ENCODE assay signal across 9 cellular contexts in the genomic region with DNA sequence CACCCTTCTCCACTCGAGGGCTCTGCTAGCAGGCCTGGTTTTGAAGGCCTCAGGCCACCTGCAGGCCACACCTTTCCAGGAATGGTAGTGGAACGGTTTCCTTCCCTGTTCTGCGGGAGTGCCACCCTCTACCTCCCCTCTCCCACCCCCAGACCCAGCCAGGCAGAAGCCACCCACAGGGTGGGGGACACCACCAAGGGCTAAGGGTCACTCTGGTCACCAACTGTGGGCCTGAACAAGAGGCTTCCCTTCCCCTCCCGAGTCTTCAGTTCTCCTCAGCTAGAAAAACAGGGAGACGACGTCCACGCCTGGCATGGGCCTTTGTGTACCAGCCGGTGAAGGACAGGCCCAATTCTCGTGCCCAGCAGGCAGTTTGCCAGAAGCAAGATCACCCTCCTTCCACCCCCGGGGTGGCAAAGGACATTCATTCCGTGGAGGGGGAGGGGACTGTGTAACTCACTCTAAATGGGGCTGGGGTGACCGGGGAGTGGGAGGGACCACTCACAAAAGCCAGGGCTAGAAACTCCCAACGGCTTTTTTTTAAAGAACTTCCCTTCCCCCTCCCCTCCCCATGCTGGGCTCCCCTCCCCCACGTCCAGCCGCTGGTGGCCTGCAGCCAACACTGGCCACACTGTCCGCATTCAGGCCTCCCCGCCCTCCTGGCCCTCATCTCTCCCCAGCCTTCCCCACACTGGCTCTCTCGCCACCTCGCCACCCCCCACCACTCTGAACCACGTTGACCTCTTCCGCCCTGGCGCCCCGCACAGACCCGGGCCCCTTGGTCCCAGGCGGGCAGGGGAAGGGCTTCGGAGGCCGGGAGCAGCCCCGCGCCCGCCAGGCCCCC. TPM values are rescaled to one million over a fixed set of nuclear protein-coding genes. Genes with fewer than 3 reads are reported as not detected.
DNase-seq lines count a peak whose midpoint lies in the region; ATAC-seq and TF ChIP-seq lines count a peak whose summit lies in the region.
"Had no signal": no experiment of that assay in that cellular context is flagged by ENCODE, and none has a peak within 500 bp of the region (broad histone marks: within the 10 kb centered on the region; RNA-seq: fewer than 3 reads in every experiment).

No MANE protein-coding gene starts in this region.

- H3K4me1 ChIP-seq in fibroblast of lung (ENCODE audit: control insufficient read depth, extremely low read depth, insufficient read depth, low read length) (peaks cover 8% of the 10 kb centered on the region), mesodermal cell (ENCODE audit: control insufficient read depth, insufficient read depth, low read length, poor library complexity, severe bottlenecking) (peaks cover 32% of the 10 kb centered on the region), upper lobe of right lung (peaks cover 38% of the 10 kb centered on the region)

- H3K4me1 Mint-ChIP-seq in immature natural killer cell = peaks cover 20 to 27% of the 10 kb centered on the region in 2 donors

- DNase-seq in NCI-H2029 (lab: John Stamatoyannopoulos, UW) (peak; percentile 39), NCI-H2029 treated with DMSO at 0.1 percent for 48 hours (lab: John Stamatoyannopoulos, UW) (no peak), fibroblast of lung (ENCODE audit: low read depth in 2 of 2) (peak in 1 of 2 donors; percentile 60), upper lobe of right lung (peak; percentile 82), immature natural killer cell (no peak)
- no peak for DNase-seq in activated naive CD4-positive, alpha-beta T cell treated with anti-CD3 and anti-CD28 coated beads, Interleukin-2, amount 50 U/mL, for 72 hours (ENCODE audit: low spot score in 2 of 2)
- DNase-seq: NCI-H1694 had no signal

- H3K9me3 ChIP-seq in fibroblast of lung (ENCODE audit: control insufficient read depth, insufficient read depth, low read depth, low read length) (no peaks in the 10 kb centered on the region), mesodermal cell (ENCODE audit: control insufficient read depth, low read length) (no peaks in the 10 kb centered on the region), upper lobe of right lung (no peaks in the 10 kb centered on the region)

- no peak overlapping the region for H2AFZ ChIP-seq in fibroblast of lung (ENCODE audit: low read length)

- H3K36me3 Mint-ChIP-seq in activated naive CD4-positive, alpha-beta T cell treated with anti-CD3 and anti-CD28 coated beads, Interleukin-2, amount 50 U/mL, for 72 hours = peaks cover 0 to 12% of the 10 kb centered on the region in 2 donors
- H3K36me3 Mint-ChIP-seq in immature natural killer cell = peaks cover 14 to 15% (median 14%) of the 10 kb centered on the region in 3 donors

- TF ChIP-seq CTCF in fibroblast of lung (conservative IDR thresholded peaks at IDR 0.05 in 1 of 2, IDR thresholded peaks at IDR 0.05 in 1 of 2; ENCODE audit: low read depth in 1 of 2, low read length in 2 of 2) (no peak), upper lobe of right lung (IDR thresholded peaks at IDR 0.05) (no peak)

- peak overlapping the region; percentile 44 for H3K4me2 ChIP-seq in fibroblast of lung (ENCODE audit: extremely low read depth, insufficient read depth, low read length)

- H4K20me1 ChIP-seq in fibroblast of lung (ENCODE audit: control insufficient read depth, extremely low read depth, insufficient read depth, low read length) = no peaks in the 10 kb centered on the region

- no peak overlapping the region for H3K27ac ChIP-seq in fibroblast of lung (ENCODE audit: insufficient read depth, low read length)
- no peak overlapping the region for H3K27ac ChIP-seq in mesodermal cell (ENCODE audit: low read depth, low read length, severe bottlenecking)
- H3K27ac ChIP-seq in upper lobe of right lung = no peak overlapping the region

- no peaks in the 10 kb centered on the region for H3K27me3 ChIP-seq in fibroblast of lung (ENCODE audit: control insufficient read depth, insufficient read depth, low read length)
- H3K27me3 ChIP-seq in upper lobe of right lung = no peaks in the 10 kb centered on the region

- H3K4me3 ChIP-seq in fibroblast of lung (replicated peaks in 1 of 4; ENCODE audit: control extremely low read depth in 1 of 4, insufficient read depth in 1 of 4, low read depth in 3 of 4, low read length in 4 of 4) (peak overlapping the region in 1 of 4 experiments; percentile 32), mesodermal cell (ENCODE audit: extremely low read depth, insufficient read depth, low read length, poor library complexity, severe bottlenecking) (peak overlapping the region; percentile 22), upper lobe of right lung (peak overlapping the region; percentile 32)

- no peaks in the 10 kb centered on the region for H3K9me3 Mint-ChIP-seq in activated naive CD4-positive, alpha-beta T cell treated with anti-CD3 and anti-CD28 coated beads, Interleukin-2, amount 50 U/mL, for 72 hours
- no peaks in the 10 kb centered on the region for H3K9me3 Mint-ChIP-seq in immature natural killer cell

- peaks cover 13 to 18% (median 13%) of the 10 kb centered on the region in 3 donors for H3K27me3 Mint-ChIP-seq in immature natural killer cell (ENCODE audit: low read depth in 3 of 3)

- H3K36me3 ChIP-seq in fibroblast of lung (ENCODE audit: control insufficient read depth, insufficient read depth, low read length) = peaks cover 18% of the 10 kb centered on the region
- H3K36me3 ChIP-seq in mesodermal cell (ENCODE audit: control insufficient read depth, insufficient read depth, low read length) = no peaks in the 10 kb centered on the region
- peaks cover 22% of the 10 kb centered on the region for H3K36me3 ChIP-seq in upper lobe of right lung

- ATAC-seq in upper lobe of right lung = peak; percentile 56
- ATAC-seq in activated naive CD4-positive, alpha-beta T cell treated with anti-CD3 and anti-CD28 coated beads, Interleukin-2, amount 50 U/mL, for 72 hours = no peak
- no peak for ATAC-seq in HG03354 (IDR thresholded peaks at IDR 0.05; ENCODE audit: poor library complexity, severe bottlenecking, unreplicated experiment)

- peak overlapping the region in 1 of 2 donors; percentile 72 for H3K27ac Mint-ChIP-seq in activated naive CD4-positive, alpha-beta T cell treated with anti-CD3 and anti-CD28 coated beads, Interleukin-2, amount 50 U/mL, for 72 hours
- H3K27ac Mint-ChIP-seq in immature natural killer cell = peak overlapping the region in 1 of 6 donors; percentile 60

- intact Hi-C loops in upper lobe of right lung (cut with DNase I) = no loop called here

- no peak overlapping the region for H3K9ac ChIP-seq in fibroblast of lung (ENCODE audit: insufficient read depth, low read length)

- peaks cover 4% of the 10 kb centered on the region for H3K79me2 ChIP-seq in fibroblast of lung (ENCODE audit: control insufficient read depth, insufficient read depth, low read length)

- 11 to 22% methylated on average over 10 to 20 of the region's 30 CpGs for WGBS in mesodermal cell (ENCODE audit: insufficient coverage in 2 of 2), 2 experiments

- H3K4me3 Mint-ChIP-seq in immature natural killer cell = peak overlapping the region in 2 of 5 donors; percentile 14 to 50

RNA-seq across cellular contexts. Expression of gene CBX4, which starts 7.7 kb away (rescaled TPM):
- total RNA-seq in fibroblast of lung (11.0 and 13.4 TPM in 2 replicates), upper lobe of right lung (20.2 TPM)
- polyA plus RNA-seq in fibroblast of lung (5.4 and 5.6 TPM in 2 replicates), immature natural killer cell (1 to 10 TPM; 3.0 to 6.7 (median 4.9) TPM)
- polyA plus RNA-seq in fibroblast of lung (2012) = 8.8 TPM in 2 replicates
- 1.3 and 1.6 TPM in 2 replicates for polyA minus RNA-seq in fibroblast of lung (ENCODE audit: low replicate concordance)
- 9.3 TPM for polyA plus RNA-seq in mesodermal cell (2013, experiment 1 of 2)
- 9.1 TPM for polyA plus RNA-seq in mesodermal cell (2013, experiment 2 of 2)
- total RNA-seq in activated naive CD4-positive, alpha-beta T cell treated with anti-CD3 and anti-CD28 coated beads, Interleukin-2, amount 50 U/mL, for 72 hours = 10 to 100 TPM; 12.7 to 16.8 TPM

RNA-seq across cellular contexts. Expression of gene CBX8, which starts 34.7 kb away (rescaled TPM):
- total RNA-seq in fibroblast of lung (3.3 and 4.0 TPM in 2 replicates), upper lobe of right lung (4.9 TPM)
- polyA plus RNA-seq in fibroblast of lung (0.19 and 0.41 TPM in 2 replicates), immature natural killer cell (1 to 10 TPM in 2 of 3 donors, not detected in 1; 1.4 to 2.5 TPM)
- polyA plus RNA-seq in fibroblast of lung (2012) = 4.9 and 5.2 TPM in 2 replicates
- 1.5 and 6.8 TPM in 2 replicates for polyA minus RNA-seq in fibroblast of lung (ENCODE audit: low replicate concordance)
- 5.2 TPM for polyA plus RNA-seq in mesodermal cell (2013, experiment 1 of 2)
- polyA plus RNA-seq in mesodermal cell (2013, experiment 2 of 2) = 4.1 TPM
- 1 to 10 TPM; 1.5 to 5.6 TPM for total RNA-seq in activated naive CD4-positive, alpha-beta T cell treated with anti-CD3 and anti-CD28 coated beads, Interleukin-2, amount 50 U/mL, for 72 hours

RNA-seq across cellular contexts. Expression of gene CBX2, which starts 53.6 kb away (rescaled TPM):
- total RNA-seq in fibroblast of lung (0.83 and 1.3 TPM in 2 replicates), upper lobe of right lung (3.4 TPM)
- polyA plus RNA-seq in fibroblast of lung (0.77 and 1.3 TPM in 2 replicates), immature natural killer cell (under 1 TPM in 1 of 3 donors, not detected in 2; 0.33 TPM)
- polyA plus RNA-seq in fibroblast of lung (2012) = 0.91 and 2.2 TPM in 2 replicates
- polyA minus RNA-seq in fibroblast of lung (ENCODE audit: low replicate concordance) = 0.35 and 3.1 TPM in 2 replicates
- 26.6 TPM for polyA plus RNA-seq in mesodermal cell (2013, experiment 1 of 2)
- 22.3 TPM for polyA plus RNA-seq in mesodermal cell (2013, experiment 2 of 2)
- total RNA-seq in activated naive CD4-positive, alpha-beta T cell treated with anti-CD3 and anti-CD28 coated beads, Interleukin-2, amount 50 U/mL, for 72 hours = 1 to 10 TPM; 2.8 to 3.3 TPM

Comparison
In these comparisons a context has a peak if more than half of its experiments do, and no peak if none do; other contexts are left out.
1. DNase-seq: peak in NCI-H2029 (single experiment) and upper lobe of right lung (single experiment); none in NCI-H2029 treated with DMSO at 0.1 percent for 48 hours (single experiment), activated naive CD4-positive, alpha-beta T cell treated with anti-CD3 and anti-CD28 coated beads, Interleukin-2, amount 50 U/mL, for 72 hours (0 of 2) and immature natural killer cell (0 of 3).